Comparison of ENCODE assay signal across 8 cellular contexts in the genomic region with DNA sequence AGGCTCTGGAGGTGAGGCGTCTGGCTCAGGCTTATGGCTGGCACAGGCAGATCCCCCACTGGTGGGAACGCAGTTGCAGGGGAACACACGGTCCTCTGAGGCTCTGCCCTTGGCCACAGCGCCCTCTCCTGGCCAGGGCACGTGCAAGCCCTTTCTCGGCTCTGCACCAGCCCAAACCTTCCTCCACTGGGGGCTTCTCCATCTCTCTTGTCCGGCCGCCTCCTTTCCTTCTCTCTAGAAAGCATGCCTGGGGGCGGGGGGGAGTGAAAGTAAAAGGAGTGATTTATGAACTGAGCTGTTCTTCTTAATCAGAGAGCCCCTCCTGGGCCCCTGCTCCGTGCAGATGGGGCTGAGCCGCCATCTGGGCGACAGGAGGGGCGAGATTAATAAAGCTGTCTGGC. TPM values are rescaled to one million over a fixed set of nuclear protein-coding genes. Genes with fewer than 3 reads are reported as not detected.
DNase-seq lines count a peak whose midpoint lies in the region; ATAC-seq and TF ChIP-seq lines count a peak whose summit lies in the region.

No MANE protein-coding gene starts in this region.

- no peaks in the 10 kb centered on the region for H3K27me3 ChIP-seq in uterus

- no peak for TF ChIP-seq POLR2A in uterus (IDR thresholded peaks at IDR 0.05)

- peak; percentile 92 for TF ChIP-seq RAD21 in Ishikawa (IDR thresholded peaks at IDR 0.05; ENCODE audit: low read depth)

- peak; percentile 92 for DNase-seq in GM03348 (ENCODE audit: low spot score)
- DNase-seq in SHP77 treated with DMSO at 0.1 percent for 48 hours (lab: John Stamatoyannopoulos, UW), result peak; percentile 24
- peak; percentile 6 to 28 (median 14) for DNase-seq in activated naive CD4-positive, alpha-beta T cell (lab: John Stamatoyannopoulos, UW)
- DNase-seq in glomerular visceral epithelial cell (ENCODE audit: extremely low spot score), result peak; percentile 65
- DNase-seq in pulmonary artery endothelial cell (ENCODE audit: low read depth, low spot score), result peak; percentile 37
- DNase-seq in uterus, result peak; percentile 77 to 83

- no peaks in the 10 kb centered on the region for H3K9me3 ChIP-seq in uterus

- H3K4me1 ChIP-seq in uterus, result no peaks in the 10 kb centered on the region

- peak; percentile 91 to 97 (median 92) for TF ChIP-seq CTCF in uterus (IDR thresholded peaks at IDR 0.05)

- intact Hi-C loops in uterus (cut with DNase I; ENCODE audit: low total_unique reads), result loop anchor here (5.0 kb wide), 1 partner anchor 167 kb away; the partner anchor contains the start of gene TSPAN18

- H3K27ac ChIP-seq in uterus, result peak overlapping the region; percentile 81 to 84

- no peaks in the 10 kb centered on the region for H3K36me3 ChIP-seq in uterus

- ATAC-seq in GM18520 (IDR thresholded peaks at IDR 0.05; ENCODE audit: unreplicated experiment), result no peak

- no peak overlapping the region for H3K4me3 ChIP-seq in uterus

- no peak for TF ChIP-seq EP300 in Ishikawa (IDR thresholded peaks at IDR 0.05; ENCODE audit: borderline replicate concordance)

TF ChIP-seq in Ishikawa, 13 proteins besides CTCF, POLR2A, EP300 and RAD21:
- no peak for TF ChIP-seq CEBPB (IDR thresholded peaks at IDR 0.05)
- TF ChIP-seq TAF1 (IDR thresholded peaks at IDR 0.05; ENCODE audit: low read depth), result no peak
- TF ChIP-seq NFIC (IDR thresholded peaks at IDR 0.05), result no peak
- no peak for TF ChIP-seq TCF12 (IDR thresholded peaks at IDR 0.05; ENCODE audit: low read depth)
- no peak for TF ChIP-seq EGR1 (IDR thresholded peaks at IDR 0.05)
- TF ChIP-seq USF1 (IDR thresholded peaks at IDR 0.05), result no peak
- no peak for TF ChIP-seq CREB1 (IDR thresholded peaks at IDR 0.05; ENCODE audit: low read depth)
- TF ChIP-seq, protein P1, sequence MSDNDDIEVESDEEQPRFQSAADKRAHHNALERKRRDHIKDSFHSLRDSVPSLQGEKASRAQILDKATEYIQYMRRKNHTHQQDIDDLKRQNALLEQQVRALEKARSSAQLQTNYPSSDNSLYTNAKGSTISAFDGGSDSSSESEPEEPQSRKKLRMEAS (IDR thresholded peaks at IDR 0.05), result no peak
- TF ChIP-seq, protein P2, sequence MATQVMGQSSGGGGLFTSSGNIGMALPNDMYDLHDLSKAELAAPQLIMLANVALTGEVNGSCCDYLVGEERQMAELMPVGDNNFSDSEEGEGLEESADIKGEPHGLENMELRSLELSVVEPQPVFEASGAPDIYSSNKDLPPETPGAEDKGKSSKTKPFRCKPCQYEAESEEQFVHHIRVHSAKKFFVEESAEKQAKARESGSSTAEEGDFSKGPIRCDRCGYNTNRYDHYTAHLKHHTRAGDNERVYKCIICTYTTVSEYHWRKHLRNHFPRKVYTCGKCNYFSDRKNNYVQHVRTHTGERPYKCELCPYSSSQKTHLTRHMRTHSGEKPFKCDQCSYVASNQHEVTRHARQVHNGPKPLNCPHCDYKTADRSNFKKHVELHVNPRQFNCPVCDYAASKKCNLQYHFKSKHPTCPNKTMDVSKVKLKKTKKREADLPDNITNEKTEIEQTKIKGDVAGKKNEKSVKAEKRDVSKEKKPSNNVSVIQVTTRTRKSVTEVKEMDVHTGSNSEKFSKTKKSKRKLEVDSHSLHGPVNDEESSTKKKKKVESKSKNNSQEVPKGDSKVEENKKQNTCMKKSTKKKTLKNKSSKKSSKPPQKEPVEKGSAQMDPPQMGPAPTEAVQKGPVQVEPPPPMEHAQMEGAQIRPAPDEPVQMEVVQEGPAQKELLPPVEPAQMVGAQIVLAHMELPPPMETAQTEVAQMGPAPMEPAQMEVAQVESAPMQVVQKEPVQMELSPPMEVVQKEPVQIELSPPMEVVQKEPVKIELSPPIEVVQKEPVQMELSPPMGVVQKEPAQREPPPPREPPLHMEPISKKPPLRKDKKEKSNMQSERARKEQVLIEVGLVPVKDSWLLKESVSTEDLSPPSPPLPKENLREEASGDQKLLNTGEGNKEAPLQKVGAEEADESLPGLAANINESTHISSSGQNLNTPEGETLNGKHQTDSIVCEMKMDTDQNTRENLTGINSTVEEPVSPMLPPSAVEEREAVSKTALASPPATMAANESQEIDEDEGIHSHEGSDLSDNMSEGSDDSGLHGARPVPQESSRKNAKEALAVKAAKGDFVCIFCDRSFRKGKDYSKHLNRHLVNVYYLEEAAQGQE (IDR thresholded peaks at IDR 0.05; ENCODE audit: low read depth), result no peak
- TF ChIP-seq YY1 (IDR thresholded peaks at IDR 0.05; ENCODE audit: low read depth), result no peak
- TF ChIP-seq ZBTB7A (IDR thresholded peaks at IDR 0.05; ENCODE audit: low read depth), result no peak
- TF ChIP-seq FOXM1 (IDR thresholded peaks at IDR 0.05; ENCODE audit: borderline replicate concordance, low read depth), result no peak
- no peak for TF ChIP-seq TEAD4 (IDR thresholded peaks at IDR 0.05)
TF ChIP-seq in Ishikawa: peak in this region for 0.

RNA-seq across cellular contexts. Expression of gene TP53I11, which starts 56.5 kb away (rescaled TPM):
- total RNA-seq in pulmonary artery endothelial cell, result 19.9 and 24.1 TPM in 2 replicates
- total RNA-seq in uterus, result 10 to 100 TPM in 3 of 4 donors, 1 to 10 TPM in 1; 3.8 to 53.9 (median 17.5) TPM

Comparison
In these comparisons a context has a peak if more than half of its experiments do, and no peak if none do; other contexts are left out.
1. DNase-seq: peak in every context shown above with its lines; median percentile 92 in GM03348; 80 in uterus; 65 in glomerular visceral epithelial cell; 37 in pulmonary artery endothelial cell; 24 in SHP77 treated with DMSO at 0.1 percent for 48 hours; 14 in activated naive CD4-positive, alpha-beta T cell.